13 cellular contexts compared by ENCODE assay signal in the genomic region with DNA sequence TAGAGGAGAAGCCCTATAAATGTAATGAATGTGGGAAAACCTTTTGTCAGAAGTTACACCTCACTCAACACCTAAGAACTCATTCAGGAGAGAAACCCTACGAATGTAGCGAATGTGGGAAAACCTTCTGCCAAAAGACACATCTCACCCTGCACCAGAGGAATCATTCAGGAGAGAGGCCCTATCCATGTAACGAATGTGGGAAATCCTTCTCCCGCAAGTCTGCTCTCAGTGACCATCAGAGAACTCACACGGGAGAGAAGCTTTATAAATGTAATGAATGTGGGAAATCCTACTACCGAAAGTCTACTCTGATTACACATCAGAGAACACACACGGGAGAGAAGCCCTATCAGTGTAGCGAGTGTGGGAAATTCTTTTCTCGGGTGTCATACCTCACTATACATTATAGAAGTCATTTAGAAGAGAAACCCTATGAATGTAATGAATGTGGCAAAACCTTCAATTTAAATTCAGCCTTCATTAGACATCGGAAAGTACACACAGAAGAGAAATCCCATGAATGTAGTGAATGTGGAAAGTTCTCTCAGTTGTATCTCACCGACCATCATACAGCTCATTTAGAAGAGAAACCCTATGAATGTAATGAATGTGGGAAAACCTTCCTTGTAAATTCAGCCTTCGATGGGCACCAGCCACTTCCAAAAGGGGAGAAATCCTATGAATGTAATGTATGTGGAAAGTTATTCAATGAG. TPM values are rescaled to one million over a fixed set of nuclear protein-coding genes. Genes with fewer than 3 reads are reported as not detected.
DNase-seq lines count a peak whose midpoint lies in the region; ATAC-seq and TF ChIP-seq lines count a peak whose summit lies in the region.
"Had no signal": no experiment of that assay in that cellular context is flagged by ENCODE, and none has a peak within 500 bp of the region (broad histone marks: within the 10 kb centered on the region; RNA-seq: fewer than 3 reads in every experiment).

No MANE protein-coding gene starts in this region.

- H3K36me3 Mint-ChIP-seq in naive thymus-derived CD4-positive, alpha-beta T cell, result peaks cover 43 to 96% (median 77%) of the 10 kb centered on the region in 5 donors

- in situ Hi-C loops in KBM-7 (cut with MboI; ENCODE audit: low pct_unique_long_range_greater_than_20kb, low sequenced_read_pairs), result no loop called here

- H3K27ac ChIP-seq in duodenal mucosa (ENCODE audit: low read depth, low read length) (no peak overlapping the region), upper lobe of left lung (no peak overlapping the region)
- no peak overlapping the region for H3K27ac ChIP-seq in naive thymus-derived CD4-positive, alpha-beta T cell (ENCODE audit: low read depth, low read length)
- H3K27ac ChIP-seq: SJSA1 had no signal

- WGBS in upper lobe of left lung, 2 donors, result 81 to 97% methylated on average over 12 of the region's 12 CpGs

- peaks cover 0 to 2% (median 0%) of the 10 kb centered on the region in 5 donors for H3K27me3 Mint-ChIP-seq in naive thymus-derived CD4-positive, alpha-beta T cell
- H3K27me3 Mint-ChIP-seq: memory B cell had no signal

- DNase-seq in GM12865 (ENCODE audit: low read depth) (peak; percentile 18), KBM-7 (peak; percentile 36), upper lobe of left lung (no peak)
- no peak for DNase-seq in naive thymus-derived CD4-positive, alpha-beta T cell
- no peak for DNase-seq in activated CD4-positive, CD25-positive, alpha-beta regulatory T cell (lab: John Stamatoyannopoulos, UW)
- DNase-seq: activated CD4-positive, CD25-positive, alpha-beta regulatory T cell treated with anti-CD3 and anti-CD28 coated beads, Interleukin-2, amount 50 U/mL, for 72 hours; NCI-H1105; NCI-H774; substantia nigra had no signal

- H3K27ac Mint-ChIP-seq in naive thymus-derived CD4-positive, alpha-beta T cell, result peak overlapping the region in 2 of 9 donors; percentile 14 to 59
- H3K27ac Mint-ChIP-seq: memory B cell had no signal

- no peak for ATAC-seq in naive thymus-derived CD4-positive, alpha-beta T cell
- ATAC-seq in upper lobe of left lung (ENCODE audit: low FRiP score in 2 of 2) (no peak), GM21360 (IDR thresholded peaks at IDR 0.05; ENCODE audit: unreplicated experiment) (no peak)

- TF ChIP-seq EP300 in upper lobe of left lung (IDR thresholded peaks at IDR 0.05), result no peak

- CTCF ChIA-PET in naive thymus-derived CD4-positive, alpha-beta T cell (lab: Charles Lee), result no interaction called here

- peaks cover 88 to 93% of the 10 kb centered on the region in 2 donors for H3K9me3 ChIP-seq in duodenal mucosa (ENCODE audit: control insufficient read depth in 1 of 2, low read length in 2 of 2)
- peaks cover 48 to 98% (median 57%) of the 10 kb centered on the region in 3 experiments for H3K9me3 ChIP-seq in naive thymus-derived CD4-positive, alpha-beta T cell (ENCODE audit: control insufficient read depth in 2 of 3, low read length in 3 of 3)
- peaks cover 87 to 99% (median 95%) of the 10 kb centered on the region in 4 donors for H3K9me3 ChIP-seq in upper lobe of left lung

- H3K9me3 Mint-ChIP-seq in naive thymus-derived CD4-positive, alpha-beta T cell, result peaks cover 0 to 100% (median 81%) of the 10 kb centered on the region in 11 donors

- H3K4me1 Mint-ChIP-seq in naive thymus-derived CD4-positive, alpha-beta T cell, result no peaks in the 10 kb centered on the region
- H3K4me1 Mint-ChIP-seq: memory B cell had no signal

- H3K27me3 ChIP-seq in duodenal mucosa (ENCODE audit: control insufficient read depth in 1 of 2, insufficient read depth in 2 of 2, low read length in 2 of 2) (no peaks in the 10 kb centered on the region), upper lobe of left lung (no peaks in the 10 kb centered on the region)
- no peaks in the 10 kb centered on the region for H3K27me3 ChIP-seq in naive thymus-derived CD4-positive, alpha-beta T cell (ENCODE audit: control insufficient read depth in 2 of 2, insufficient read depth in 2 of 2, low read length in 2 of 2)
- H3K27me3 ChIP-seq: SJSA1 had no signal

- intact Hi-C loops in naive thymus-derived CD4-positive, alpha-beta T cell (cut with micrococcal nuclease), result loop anchor here in 1 of 2 donors (5.0 kb wide), 1 partner anchor 358 kb away; a partner anchor contains a TSS

- H3K4me1 ChIP-seq in duodenal mucosa (ENCODE audit: control insufficient read depth in 1 of 2, insufficient read depth in 2 of 2, low read length in 2 of 2) (no peaks in the 10 kb centered on the region), upper lobe of left lung (no peaks in the 10 kb centered on the region)
- no peaks in the 10 kb centered on the region for H3K4me1 ChIP-seq in naive thymus-derived CD4-positive, alpha-beta T cell (ENCODE audit: control insufficient read depth in 2 of 2, insufficient read depth in 2 of 2, low read length in 2 of 2)
- H3K4me1 ChIP-seq: SJSA1 had no signal

- H3K4me3 ChIP-seq in GM12865 (ENCODE audit: low read depth, low read length) (no peak overlapping the region), duodenal mucosa (ENCODE audit: low read depth in 1 of 2, low read length in 2 of 2) (peak overlapping the region; percentile 36 to 48), upper lobe of left lung (no peak overlapping the region)
- peak overlapping the region; percentile 8 for H3K4me3 ChIP-seq in naive thymus-derived CD4-positive, alpha-beta T cell (ENCODE audit: low read length)
- H3K4me3 ChIP-seq: SJSA1 had no signal

- peak overlapping the region in 3 of 10 donors; percentile 25 to 52 (median 38) for H3K4me3 Mint-ChIP-seq in naive thymus-derived CD4-positive, alpha-beta T cell
- H3K4me3 Mint-ChIP-seq: memory B cell had no signal

- no peak overlapping the region for H3K9ac ChIP-seq in duodenal mucosa (ENCODE audit: low read depth in 1 of 2, low read length in 2 of 2)

- TF ChIP-seq CTCF in GM12865 (IDR thresholded peaks at IDR 0.05; ENCODE audit: insufficient read depth, low read depth, low read length, missing control alignments) (no peak), upper lobe of left lung (IDR thresholded peaks at IDR 0.05) (no peak)

- POLR2A ChIA-PET in naive thymus-derived CD4-positive, alpha-beta T cell (lab: Charles Lee), result no interaction called here

- TF ChIP-seq POLR2A in upper lobe of left lung (IDR thresholded peaks at IDR 0.05), result no peak

- H3K36me3 ChIP-seq in duodenal mucosa (ENCODE audit: control insufficient read depth in 1 of 2, insufficient read depth in 2 of 2, low read length in 2 of 2) (peaks cover 43 to 58% of the 10 kb centered on the region in 2 donors), upper lobe of left lung (peaks cover 33 to 60% (median 53%) of the 10 kb centered on the region in 4 donors)
- peaks cover 32 to 58% (median 38%) of the 10 kb centered on the region in 3 experiments for H3K36me3 ChIP-seq in naive thymus-derived CD4-positive, alpha-beta T cell (ENCODE audit: control insufficient read depth in 2 of 3, insufficient read depth in 3 of 3, low read length in 3 of 3)

RNA-seq across cellular contexts. Expression of a gene that starts 18.9 kb away (rescaled TPM):
- 10 to 100 TPM; 11.8 to 21.8 (median 17.5) TPM for total RNA-seq in naive thymus-derived CD4-positive, alpha-beta T cell
- polyA plus RNA-seq in naive thymus-derived CD4-positive, alpha-beta T cell, result 1 to 10 TPM; 4.1 to 4.8 TPM
- total RNA-seq in upper lobe of left lung, result 10 to 100 TPM in 2 of 6 donors, 1 to 10 TPM in 4; 5.3 to 18.5 (median 8.9) TPM

Comparison
In these comparisons a context has a peak if more than half of its experiments do, and no peak if none do; other contexts are left out.
1. DNase-seq: peak in GM12865 (single experiment) and KBM-7 (single experiment); none in naive thymus-derived CD4-positive, alpha-beta T cell (0 of 9), upper lobe of left lung (0 of 2) and activated CD4-positive, CD25-positive, alpha-beta regulatory T cell (0 of 4).
2. H3K4me3 ChIP-seq: peak in duodenal mucosa (2 of 2) and naive thymus-derived CD4-positive, alpha-beta T cell (single experiment); none in GM12865 (single experiment) and upper lobe of left lung (0 of 4).